ENCODE assay signal across 8 cellular contexts in genomic region chr5:144187699-144188294, GRCh38. TPM values are rescaled to one million over a fixed set of nuclear protein-coding genes. Genes with fewer than 3 reads are reported as not detected.
A peak's percentile ranks its signal among the peaks of the same experiment; 100 is the strongest.
DNase-seq lines count a peak whose midpoint lies in the region; ATAC-seq and TF ChIP-seq lines count a peak whose summit lies in the region.

No MANE protein-coding gene starts in this region.

- H3K36me3 ChIP-seq in SU-DHL-6 (ENCODE audit: low read length), result no peaks in the 10 kb centered on the region
- H3K36me3 ChIP-seq in adrenal gland (replicated peaks in 1 of 2), result no peaks in the 10 kb centered on the region

- H2AFZ ChIP-seq in SU-DHL-6 (ENCODE audit: low read depth, low read length, severe bottlenecking), result peak overlapping the region; percentile 8

- H3K4me3 ChIP-seq in SU-DHL-6 (ENCODE audit: insufficient read depth, low read length, poor library complexity, severe bottlenecking), result peak overlapping the region; percentile 21
- no peak overlapping the region for H3K4me3 ChIP-seq in adrenal gland

- H3K27me3 Mint-ChIP-seq in memory B cell, result no peaks in the 10 kb centered on the region
- H3K27me3 Mint-ChIP-seq in stimulated activated naive CD8-positive, alpha-beta T cell treated with anti-CD3 and anti-CD28 coated beads, Interleukin-15, amount 100 ng/mL, for 72 hours, result no peaks in the 10 kb centered on the region

- H3K27ac Mint-ChIP-seq in memory B cell, result peak overlapping the region; percentile 68
- H3K27ac Mint-ChIP-seq in stimulated activated naive CD8-positive, alpha-beta T cell treated with anti-CD3 and anti-CD28 coated beads, Interleukin-15, amount 100 ng/mL, for 72 hours, result peak overlapping the region; percentile 77 to 81

- no peaks in the 10 kb centered on the region for H3K9me3 Mint-ChIP-seq in memory B cell
- H3K9me3 Mint-ChIP-seq in stimulated activated naive CD8-positive, alpha-beta T cell treated with anti-CD3 and anti-CD28 coated beads, Interleukin-15, amount 100 ng/mL, for 72 hours, result no peaks in the 10 kb centered on the region

- H3F3A ChIP-seq in SU-DHL-6 (ENCODE audit: insufficient read depth), result peaks cover 52% of the 10 kb centered on the region

- DNase-seq in DMS153 treated with DMSO at 0.1 percent for 48 hours (lab: John Stamatoyannopoulos, UW; ENCODE audit: unreplicated experiment) (peak; percentile 38), HT1080 (ENCODE audit: low read depth) (peak; percentile 85), adrenal gland (peak in 6 of 7 donors; percentile 42 to 76 (median 51)), memory B cell (ENCODE audit: low spot score in 2 of 2) (peak; percentile 35 to 62), D341Med (ENCODE audit: low spot score) (no peak)
- DNase-seq in stimulated activated naive CD8-positive, alpha-beta T cell treated with anti-CD3 and anti-CD28 coated beads, Interleukin-15, amount 100 ng/mL, for 72 hours, result peak; percentile 47 to 70

- H3K36me3 Mint-ChIP-seq in memory B cell, result no peaks in the 10 kb centered on the region

- no peaks in the 10 kb centered on the region for H3K9me2 ChIP-seq in SU-DHL-6 (replicated peaks; ENCODE audit: insufficient read depth, low read length)

- H3K27ac ChIP-seq in SU-DHL-6 (ENCODE audit: low read depth, low read length) (peak overlapping the region; percentile 97), adrenal gland (no peak overlapping the region)

- peak overlapping the region; percentile 55 for H3K9ac ChIP-seq in SU-DHL-6 (ENCODE audit: low read length)

- peaks cover 0 to 12% of the 10 kb centered on the region in 2 donors for H3K4me1 ChIP-seq in adrenal gland (replicated peaks in 1 of 2)

- ATAC-seq in GM21390 (IDR thresholded peaks at IDR 0.05; ENCODE audit: unreplicated experiment) (peak; percentile 71), memory B cell (ENCODE audit: low read depth) (peak; percentile 78)
- ATAC-seq in stimulated activated naive CD8-positive, alpha-beta T cell treated with anti-CD3 and anti-CD28 coated beads, Interleukin-15, amount 100 ng/mL, for 72 hours, result peak; percentile 70

- H3K27me3 ChIP-seq in SU-DHL-6 (ENCODE audit: low read length) (no peaks in the 10 kb centered on the region), adrenal gland (no peaks in the 10 kb centered on the region)

- intact Hi-C loops in adrenal gland (cut with DNase I), result no loop called here

- TF ChIP-seq CTCF in SU-DHL-6 (IDR thresholded peaks at IDR 0.05; ENCODE audit: insufficient read depth, low read length, poor library complexity, severe bottlenecking) (no peak), adrenal gland (IDR thresholded peaks at IDR 0.05) (no peak)

- WGBS in adrenal gland, 4 donors, result 10 to 16% (median 11%) methylated on average over 2 of the region's 2 CpGs

- H3K4me3 Mint-ChIP-seq in memory B cell, result peak overlapping the region; percentile 24
- H3K4me3 Mint-ChIP-seq in stimulated activated naive CD8-positive, alpha-beta T cell treated with anti-CD3 and anti-CD28 coated beads, Interleukin-15, amount 100 ng/mL, for 72 hours, result peak overlapping the region; percentile 41 to 52

- H3K79me2 ChIP-seq in SU-DHL-6 (ENCODE audit: insufficient read depth, low read length), result no peaks in the 10 kb centered on the region

- no peak for TF ChIP-seq POLR2A in adrenal gland (IDR thresholded peaks at IDR 0.05)

- H3K4me1 Mint-ChIP-seq in memory B cell, result peaks cover 37% of the 10 kb centered on the region
- H3K4me1 Mint-ChIP-seq in stimulated activated naive CD8-positive, alpha-beta T cell treated with anti-CD3 and anti-CD28 coated beads, Interleukin-15, amount 100 ng/mL, for 72 hours, result peaks cover 16% of the 10 kb centered on the region

- H3K4me2 ChIP-seq in SU-DHL-6 (ENCODE audit: low read depth, low read length, poor library complexity, severe bottlenecking), result peak overlapping the region; percentile 80

- no peaks in the 10 kb centered on the region for H3K9me3 ChIP-seq in SU-DHL-6 (ENCODE audit: insufficient read depth, low read length)
- no peaks in the 10 kb centered on the region for H3K9me3 ChIP-seq in adrenal gland (replicated peaks in 1 of 3)

- no peaks in the 10 kb centered on the region for H4K20me1 ChIP-seq in SU-DHL-6 (ENCODE audit: low read depth, low read length)

RNA-seq across cellular contexts. Expression of gene KCTD16, which starts 17.1 kb away (rescaled TPM):
- total RNA-seq in HT1080 (2014; rRNA removed; shearing (Covaris generic)), result 0.03 TPM in 1 of 2 replicates, not detected in the other
- polyA plus RNA-seq in HT1080 (2015; cell fraction: cytosol; rRNA removed), result 0.20 and 0.33 TPM in 2 replicates
- 0.63 and 0.81 TPM in 2 replicates for polyA plus RNA-seq in HT1080 (2015; cell fraction: nucleus; rRNA removed)
- total RNA-seq in adrenal gland, result 1 to 10 TPM in 2 of 8 donors, under 1 TPM in 5, not detected in 1; 0.04 to 2.1 (median 0.41) TPM
- polyA plus RNA-seq in adrenal gland, result under 1 TPM; 0.13 to 0.55 (median 0.48) TPM

RNA-seq across cellular contexts. Expression of gene YIPF5, which starts 17.3 kb away (rescaled TPM):
- total RNA-seq in HT1080 (2014; rRNA removed; shearing (Covaris generic)), result 28.9 and 43.0 TPM in 2 replicates
- polyA plus RNA-seq in HT1080 (2015; cell fraction: cytosol; rRNA removed), result 39.3 and 43.4 TPM in 2 replicates
- 51.6 and 53.2 TPM in 2 replicates for polyA plus RNA-seq in HT1080 (2015; cell fraction: nucleus; rRNA removed)
- 10 to 100 TPM; 25.9 to 77.9 (median 49.7) TPM for total RNA-seq in adrenal gland
- 10 to 100 TPM in 1 of 3 donors, 1 to 10 TPM in 2; 5.3 to 72.6 (median 7.0) TPM for polyA plus RNA-seq in adrenal gland
